ENCODE assay signal across 7 cellular contexts in genomic region chr2:36688291-36688690, GRCh38. TPM values are rescaled to one million over a fixed set of nuclear protein-coding genes. Genes with fewer than 3 reads are reported as not detected.
"Had no signal": no experiment of that assay in that cellular context is flagged by ENCODE, and none has a peak within 500 bp of the region (broad histone marks: within the 10 kb centered on the region; RNA-seq: fewer than 3 reads in every experiment).

No MANE protein-coding gene starts in this region.

RNA-seq across cellular contexts. Expression of gene VIT, which starts 8.2 kb away (rescaled TPM):
- total RNA-seq: kidney; kidney epithelial cell; left lobe of liver; lung microvascular endothelial cell; mononuclear cell; myocyte; naive thymus-derived CD4-positive, alpha-beta T cell had no signal
